ENCODE assay signal across 8 cellular contexts in the genomic region with DNA sequence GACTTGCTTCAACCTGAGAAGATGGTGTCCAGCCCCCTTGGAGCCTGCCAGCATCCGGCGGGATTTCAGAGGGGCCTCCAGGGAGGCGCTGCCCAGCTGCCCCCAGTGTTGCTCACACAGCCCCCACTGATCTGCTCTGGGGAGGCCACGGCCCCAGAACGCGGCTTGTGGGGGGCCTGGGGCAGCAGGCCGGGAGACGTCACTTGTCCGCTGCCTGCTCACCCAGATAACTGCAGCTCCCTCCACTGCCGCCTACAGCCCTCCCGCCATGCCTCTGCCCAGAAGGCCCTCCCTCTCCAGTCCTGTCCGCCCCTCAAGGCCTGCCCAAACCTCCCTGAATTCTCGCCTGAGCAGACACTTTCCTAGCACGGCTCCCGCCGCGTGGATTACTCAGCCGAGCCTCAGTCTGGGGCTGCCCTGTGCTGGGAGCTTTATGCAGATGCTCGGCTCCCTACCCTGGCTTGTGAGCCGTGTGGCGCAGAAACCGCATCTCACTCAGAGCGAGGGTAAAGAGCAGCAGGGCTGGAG.
DNase-seq lines count a peak whose midpoint lies in the region; ATAC-seq lines count a peak whose summit lies in the region.

No MANE protein-coding gene starts in this region.

- DNase-seq in activated effector memory CD4-positive, alpha-beta T cell treated with anti-CD3 and anti-CD28 coated beads, Interleukin-2, amount 50 U/mL, for 16 hours: peak; percentile 71
- no peak for DNase-seq in activated effector memory CD4-positive, alpha-beta T cell treated with Interleukin-2 at 50 U/mL for 16 hours
- peak in 3 of 4 experiments; percentile 11 to 21 (median 12) for DNase-seq in activated naive CD4-positive, alpha-beta T cell (lab: John Stamatoyannopoulos, UW)
- peak; percentile 75 for DNase-seq in stimulated activated CD4-positive, alpha-beta T cell treated with anti-CD3 and anti-CD28 coated beads, Interleukin-1b, Interleukin-23, amount 100 ng/mL, for 48 hours
- DNase-seq in pons (ENCODE audit: low spot score) (no peak), NOMO-1 treated with dmso at 0.1 percent for 144 hours (lab: John Stamatoyannopoulos, UW; ENCODE audit: unreplicated experiment) (no peak)

- H3K4me3 ChIP-seq in iPS-11a (ENCODE audit: low read depth, low read length): peak overlapping the region; percentile 30

- ATAC-seq in HG02759 (IDR thresholded peaks at IDR 0.05; ENCODE audit: unreplicated experiment): no peak

Comparison
In these comparisons a context has a peak if more than half of its experiments do, and no peak if none do; other contexts are left out.
1. DNase-seq: peak in activated effector memory CD4-positive, alpha-beta T cell treated with anti-CD3 and anti-CD28 coated beads, Interleukin-2, amount 50 U/mL, for 16 hours (single experiment), activated naive CD4-positive, alpha-beta T cell (3 of 4) and stimulated activated CD4-positive, alpha-beta T cell treated with anti-CD3 and anti-CD28 coated beads, Interleukin-1b, Interleukin-23, amount 100 ng/mL, for 48 hours (single experiment); none in activated effector memory CD4-positive, alpha-beta T cell treated with Interleukin-2 at 50 U/mL for 16 hours (single experiment), pons (single experiment) and NOMO-1 treated with dmso at 0.1 percent for 144 hours (single experiment).